9 cellular contexts compared by ENCODE assay signal in genomic region chr17:42193216-42194132, GRCh38. TPM values are rescaled to one million over a fixed set of nuclear protein-coding genes. Genes with fewer than 3 reads are reported as not detected.
A peak's percentile ranks its signal among the peaks of the same experiment; 100 is the strongest.
DNase-seq lines count a peak whose midpoint lies in the region; ATAC-seq and TF ChIP-seq lines count a peak whose summit lies in the region.
"Had no signal": no experiment of that assay in that cellular context is flagged by ENCODE, and none has a peak within 500 bp of the region (broad histone marks: within the 10 kb centered on the region; RNA-seq: fewer than 3 reads in every experiment).

No MANE protein-coding gene starts in this region.

- no peak overlapping the region for H3K27ac ChIP-seq in WERI-Rb-1
- peak overlapping the region in 11 of 12 donors; percentile 74 to 94 (median 84) for H3K27ac ChIP-seq in heart left ventricle
- peak overlapping the region; percentile 84 to 94 (median 89) for H3K27ac ChIP-seq in spleen

- H3K4me1 ChIP-seq in heart left ventricle (peaks cover 4 to 33% (median 15%) of the 10 kb centered on the region in 12 donors), spleen (peaks cover 24 to 64% (median 44%) of the 10 kb centered on the region in 6 donors)

- intact Hi-C loops in heart left ventricle (cut with DNase I): loop anchor here in 1 of 10 donors (10.0 kb wide), 1 partner anchor 91 kb away; the partner anchor contains the start of gene STAT5A
- intact Hi-C loops in spleen (cut with DNase I; ENCODE audit: low total_unique reads): no loop called here

- WGBS in heart left ventricle, 4 donors: 61 to 73% (median 69%) methylated on average over 15 of the region's 15 CpGs
- 34 to 63% (median 53%) methylated on average over 10 to 15 of the region's 15 CpGs for WGBS in spleen, 5 donors

- peak overlapping the region; percentile 88 for H3K4me3 ChIP-seq in WERI-Rb-1 (ENCODE audit: low read depth, low read length)
- H3K4me3 ChIP-seq in heart left ventricle: peak overlapping the region; percentile 36 to 84 (median 75)
- peak overlapping the region; percentile 60 to 84 (median 71) for H3K4me3 ChIP-seq in spleen

- H3K27me3 ChIP-seq in WERI-Rb-1 (ENCODE audit: insufficient read depth, low read depth, severe bottlenecking) (no peaks in the 10 kb centered on the region), heart left ventricle (no peaks in the 10 kb centered on the region), spleen (replicated peaks in 1 of 7) (no peaks in the 10 kb centered on the region)

- H3K9me3 ChIP-seq in WERI-Rb-1 (ENCODE audit: severe bottlenecking) (no peaks in the 10 kb centered on the region), heart left ventricle (no peaks in the 10 kb centered on the region), spleen (no peaks in the 10 kb centered on the region)

- H3K36me3 ChIP-seq in WERI-Rb-1 (no peaks in the 10 kb centered on the region; the same call in 1 of the 2 replicates), heart left ventricle (peaks cover 0 to 3% (median 0%) of the 10 kb centered on the region in 9 donors), spleen (peaks cover 0 to 36% (median 8%) of the 10 kb centered on the region in 6 donors)

- TF ChIP-seq CTCF in WERI-Rb-1 (IDR thresholded peaks at IDR 0.05; ENCODE audit: low read depth, low read length) (no peak), heart left ventricle (IDR thresholded peaks at IDR 0.05) (no peak), spleen (IDR thresholded peaks at IDR 0.05 in 8 of 11, conservative IDR thresholded peaks at IDR 0.05 in 3 of 11) (no peak)

- no peak for TF ChIP-seq POLR2A in heart left ventricle (IDR thresholded peaks at IDR 0.05)
- no peak for TF ChIP-seq POLR2A in spleen (IDR thresholded peaks at IDR 0.05)

- ATAC-seq in GM19324 (IDR thresholded peaks at IDR 0.05; ENCODE audit: low FRiP score, unreplicated experiment): peak; percentile 5
- peak; percentile 4 to 24 (median 13) for ATAC-seq in heart left ventricle
- no peak for ATAC-seq in HG03196 (IDR thresholded peaks at IDR 0.05; ENCODE audit: unreplicated experiment)
- ATAC-seq in left lobe of liver: no peak

- no peak for DNase-seq in WERI-Rb-1
- DNase-seq in heart left ventricle: no peak
- DNase-seq in spleen: peak; percentile 79
- DNase-seq in left lobe of liver (ENCODE audit: low spot score): no peak
- no peak for DNase-seq in glomerular visceral epithelial cell (ENCODE audit: extremely low spot score)
- no peak for DNase-seq in NCI-H510A treated with DMSO at 0.1 percent for 48 hours (lab: John Stamatoyannopoulos, UW)

RNA-seq across cellular contexts. Expression of gene GHDC, which starts 0.8 kb away (rescaled TPM):
- total RNA-seq in heart left ventricle: 10 to 100 TPM in 3 of 9 donors, 1 to 10 TPM in 6; 4.9 to 17.3 (median 8.3) TPM
- 1 to 10 TPM; 6.2 to 9.4 TPM for polyA plus RNA-seq in heart left ventricle
- total RNA-seq in spleen: 100 to 1,000 TPM in 3 of 7 donors, 10 to 100 TPM in 4; 29.4 to 122 (median 58.0) TPM
- 10 to 100 TPM; 22.0 to 33.1 (median 26.1) TPM for polyA plus RNA-seq in spleen
- 15.7 TPM for total RNA-seq in left lobe of liver

RNA-seq across cellular contexts. Expression of gene HCRT, which starts 8.2 kb away (rescaled TPM):
- not detected for total RNA-seq in heart left ventricle
- polyA plus RNA-seq in heart left ventricle: not detected
- total RNA-seq in spleen: not detected
- not detected for polyA plus RNA-seq in spleen
- not detected for total RNA-seq in left lobe of liver
- total RNA-seq: HT-29 had no signal

RNA-seq across cellular contexts. Expression of gene KCNH4, which starts 12.5 kb away (rescaled TPM):
- total RNA-seq in heart left ventricle (under 1 TPM in 8 of 9 donors, not detected in 1; 0.07 to 0.28 (median 0.14) TPM), spleen (under 1 TPM; 0.17 to 0.52 (median 0.26) TPM), left lobe of liver (not detected)
- polyA plus RNA-seq in heart left ventricle (under 1 TPM; 0.08 to 0.10 TPM), spleen (under 1 TPM; 0.14 to 0.32 (median 0.15) TPM)
- total RNA-seq: HT-29 had no signal

RNA-seq across cellular contexts. Expression of gene RAB5C, which starts 38.7 kb away (rescaled TPM):
- 10 to 100 TPM; 30.9 to 99.1 (median 48.2) TPM for total RNA-seq in heart left ventricle
- 10 to 100 TPM; 29.0 to 90.9 TPM for polyA plus RNA-seq in heart left ventricle
- 100 to 1,000 TPM; 120 to 181 (median 148) TPM for total RNA-seq in spleen
- 100 to 1,000 TPM in 1 of 3 donors, 10 to 100 TPM in 2; 70.0 to 152 (median 89.2) TPM for polyA plus RNA-seq in spleen
- total RNA-seq in left lobe of liver: 56.3 TPM

Comparison
In these comparisons a context has a peak if more than half of its experiments do, and no peak if none do; other contexts are left out.
1. ATAC-seq: peak in GM19324 (single experiment) and heart left ventricle (4 of 4); none in HG03196 (single experiment) and left lobe of liver (single experiment).
2. Peak in every context shown above with its lines, with median percentiles within 50 percentile points of each other: H3K4me3 ChIP-seq.